Comparison of ENCODE assay signal across 24 cellular contexts in the genomic region with DNA sequence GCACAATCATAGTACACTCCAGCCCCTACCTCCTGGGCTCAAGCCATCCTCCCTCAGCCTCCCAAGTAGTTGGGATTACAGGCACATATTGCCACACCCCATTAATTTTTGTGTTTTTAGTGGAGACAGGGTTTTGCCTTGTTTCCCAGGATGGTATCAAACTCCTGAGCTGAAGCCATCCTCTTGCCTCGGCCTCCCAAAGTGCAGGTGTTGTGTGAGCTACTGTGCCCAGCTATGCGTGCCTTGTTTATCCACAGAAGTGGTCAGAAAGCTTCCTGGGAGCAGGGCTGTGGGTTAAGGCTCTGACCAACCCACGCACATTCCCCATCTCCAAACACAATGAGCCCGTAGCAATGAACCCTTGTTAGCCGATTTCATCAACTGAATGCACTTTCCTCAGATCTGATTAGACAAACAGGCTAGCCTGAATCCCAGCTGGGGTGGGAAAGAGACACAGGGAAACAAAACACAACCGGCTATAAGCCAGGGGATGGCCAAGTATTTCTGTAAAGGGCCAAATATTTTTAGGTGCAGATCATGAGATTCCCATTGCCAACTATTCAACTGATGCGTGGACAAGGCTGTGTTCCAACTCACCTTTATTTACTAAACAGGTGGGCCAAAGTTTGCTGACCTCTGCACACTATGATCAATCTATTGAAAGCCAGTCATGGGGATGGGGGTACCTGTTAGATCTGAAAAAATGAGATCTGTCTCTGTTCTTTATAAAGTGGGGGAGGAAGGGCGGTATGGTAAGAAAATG.
DNase-seq lines count a peak whose midpoint lies in the region; ATAC-seq and TF ChIP-seq lines count a peak whose summit lies in the region.
"Had no signal": no experiment of that assay in that cellular context is flagged by ENCODE, and none has a peak within 500 bp of the region (broad histone marks: within the 10 kb centered on the region; RNA-seq: fewer than 3 reads in every experiment).

No MANE protein-coding gene starts in this region.

- H3K4me1 ChIP-seq in adipocyte (ENCODE audit: control insufficient read depth, insufficient read depth, low read length) (no peaks in the 10 kb centered on the region), thyroid gland (peaks cover 0 to 3% of the 10 kb centered on the region in 2 donors)
- H3K4me1 ChIP-seq: psoas muscle had no signal

- H3K9ac ChIP-seq in adipocyte (ENCODE audit: low read length): no peak overlapping the region
- H3K9ac ChIP-seq: SK-N-SH had no signal

- no peak for ATAC-seq in activated naive CD8-positive, alpha-beta T cell treated with anti-CD3 and anti-CD28 coated beads, Interleukin-2, amount 50 U/mL, for 24 hours
- ATAC-seq in GM19452 (IDR thresholded peaks at IDR 0.05; ENCODE audit: unreplicated experiment) (no peak), HG03045 (IDR thresholded peaks at IDR 0.05; ENCODE audit: unreplicated experiment) (no peak)
- ATAC-seq: psoas muscle; stimulated activated naive CD8-positive, alpha-beta T cell treated with anti-CD3 and anti-CD28 coated beads, Interleukin-15, amount 100 ng/mL, for 72 hours had no signal

- H3K27ac ChIP-seq in thyroid gland: peak overlapping the region in 1 of 3 donors; percentile 30
- H3K27ac ChIP-seq: 22Rv1, neutrophil, psoas muscle, skin epidermis had no signal

- DNase-seq in activated naive CD8-positive, alpha-beta T cell treated with anti-CD3 and anti-CD28 coated beads, Interleukin-2, amount 50 U/mL, for 24 hours: no peak
- peak; percentile 3 for DNase-seq in adipocyte (ENCODE audit: low read depth)
- peak; percentile 77 for DNase-seq in kidney glomerular epithelial cell (lab: John Stamatoyannopoulos, UW)
- DNase-seq in thyroid gland: peak; percentile 20 to 81
- no peak for DNase-seq in activated T-cell treated with anti-CD3 and anti-CD28 coated beads for 4 hours
- DNase-seq: activated CD4-positive, alpha-beta T cell treated with anti-CD3 and anti-CD28 coated beads for 48 hours; activated gamma-delta T cell; activated T-cell treated with anti-CD3 and anti-CD28 coated beads, Interleukin-2, amount 50 U/mL, for 24 hours; AML-193; CD4-positive, alpha-beta memory T cell; DMS79; GF-D8; H7; Karpas-422; NCI-H146; psoas muscle; SK-N-SH; stimulated activated naive CD8-positive, alpha-beta T cell treated with anti-CD3 and anti-CD28 coated beads, Interleukin-15, amount 100 ng/mL, for 72 hours had no signal

- H3K9me3 Mint-ChIP-seq in activated naive CD8-positive, alpha-beta T cell (ENCODE audit: low read depth): peaks cover 12% of the 10 kb centered on the region
- peaks cover 19% of the 10 kb centered on the region for H3K9me3 Mint-ChIP-seq in activated naive CD8-positive, alpha-beta T cell treated with anti-CD3 and anti-CD28 coated beads, Interleukin-2, amount 50 U/mL, for 24 hours

- peaks cover 7% of the 10 kb centered on the region for H3K36me3 Mint-ChIP-seq in activated naive CD8-positive, alpha-beta T cell
- peaks cover 1% of the 10 kb centered on the region for H3K36me3 Mint-ChIP-seq in activated naive CD8-positive, alpha-beta T cell treated with anti-CD3 and anti-CD28 coated beads, Interleukin-2, amount 50 U/mL, for 24 hours (ENCODE audit: low read depth)
- H3K36me3 Mint-ChIP-seq: CD4-positive, alpha-beta memory T cell had no signal

- 39 to 51% methylated on average over 8 of the region's 8 CpGs for WGBS in thyroid gland, 2 donors

- intact Hi-C loops in thyroid gland (cut with DNase I): no loop called here

- H3K27me3 Mint-ChIP-seq in activated naive CD8-positive, alpha-beta T cell: peaks cover 12% of the 10 kb centered on the region
- H3K27me3 Mint-ChIP-seq in activated naive CD8-positive, alpha-beta T cell treated with anti-CD3 and anti-CD28 coated beads, Interleukin-2, amount 50 U/mL, for 24 hours: peaks cover 11% of the 10 kb centered on the region

- no peak overlapping the region for H3K4me3 Mint-ChIP-seq in activated naive CD8-positive, alpha-beta T cell
- H3K4me3 Mint-ChIP-seq in activated naive CD8-positive, alpha-beta T cell treated with anti-CD3 and anti-CD28 coated beads, Interleukin-2, amount 50 U/mL, for 24 hours: no peak overlapping the region
- H3K4me3 Mint-ChIP-seq: activated T-cell treated with anti-CD3 and anti-CD28 coated beads, Interleukin-2, amount 50 U/mL, for 24 hours; CD4-positive, alpha-beta memory T cell; stimulated activated naive CD8-positive, alpha-beta T cell treated with anti-CD3 and anti-CD28 coated beads, Interleukin-15, amount 100 ng/mL, for 72 hours had no signal

- H3K27me3 ChIP-seq in adipocyte (replicated peaks; ENCODE audit: control insufficient read depth, insufficient read depth, low read length) (peaks cover 3% of the 10 kb centered on the region), thyroid gland (no peaks in the 10 kb centered on the region)

- TF ChIP-seq POLR2A in thyroid gland (IDR thresholded peaks at IDR 0.05): no peak

- H3K9me3 ChIP-seq in adipocyte (ENCODE audit: control insufficient read depth, low read length): peaks cover 6% of the 10 kb centered on the region
- no peaks in the 10 kb centered on the region for H3K9me3 ChIP-seq in thyroid gland
- H3K9me3 ChIP-seq: neutrophil, SK-N-SH had no signal

- no peak for TF ChIP-seq CTCF in thyroid gland (IDR thresholded peaks at IDR 0.05)

- H3K4me3 ChIP-seq in adipocyte (ENCODE audit: low read length) (no peak overlapping the region), thyroid gland (replicated peaks in 1 of 3) (no peak overlapping the region)
- H3K4me3 ChIP-seq: psoas muscle, skin epidermis had no signal

- H3K27ac Mint-ChIP-seq in activated naive CD8-positive, alpha-beta T cell: peak overlapping the region; percentile 34
- no peak overlapping the region for H3K27ac Mint-ChIP-seq in activated naive CD8-positive, alpha-beta T cell treated with anti-CD3 and anti-CD28 coated beads, Interleukin-2, amount 50 U/mL, for 24 hours
- H3K27ac Mint-ChIP-seq: activated T-cell treated with anti-CD3 and anti-CD28 coated beads, Interleukin-2, amount 50 U/mL, for 24 hours; CD4-positive, alpha-beta memory T cell; stimulated activated naive CD8-positive, alpha-beta T cell treated with anti-CD3 and anti-CD28 coated beads, Interleukin-15, amount 100 ng/mL, for 72 hours had no signal

- peaks cover 27% of the 10 kb centered on the region for H3K4me1 Mint-ChIP-seq in activated naive CD8-positive, alpha-beta T cell (ENCODE audit: low read depth)
- H3K4me1 Mint-ChIP-seq in activated naive CD8-positive, alpha-beta T cell treated with anti-CD3 and anti-CD28 coated beads, Interleukin-2, amount 50 U/mL, for 24 hours: peaks cover 23% of the 10 kb centered on the region

- H3K36me3 ChIP-seq in adipocyte (ENCODE audit: control insufficient read depth, insufficient read depth, low read length, severe bottlenecking) (no peaks in the 10 kb centered on the region), thyroid gland (no peaks in the 10 kb centered on the region)
- H3K36me3 ChIP-seq: neutrophil had no signal

Comparison
In these comparisons a context has a peak if more than half of its experiments do, and no peak if none do; other contexts are left out.
1. DNase-seq: peak in adipocyte (single experiment), kidney glomerular epithelial cell (single experiment) and thyroid gland (2 of 2); none in activated naive CD8-positive, alpha-beta T cell treated with anti-CD3 and anti-CD28 coated beads, Interleukin-2, amount 50 U/mL, for 24 hours (single experiment) and activated T-cell treated with anti-CD3 and anti-CD28 coated beads for 4 hours (single experiment).